ENCODE assay signal across 11 cellular contexts in genomic region chr4:184277010-184277409, GRCh38. TPM values are rescaled to one million over a fixed set of nuclear protein-coding genes. Genes with fewer than 3 reads are reported as not detected.
A peak's percentile ranks its signal among the peaks of the same experiment; 100 is the strongest.
DNase-seq lines count a peak whose midpoint lies in the region; ATAC-seq and TF ChIP-seq lines count a peak whose summit lies in the region.
"Not testable (repeated sequence)": the region's sequence is repeated elsewhere in the genome, so short reads cannot be mapped to it uniquely, and the experiment has no call there.
"Had no signal": no experiment of that assay in that cellular context is flagged by ENCODE, and none has a peak within 500 bp of the region (broad histone marks: within the 10 kb centered on the region; RNA-seq: fewer than 3 reads in every experiment).

No MANE protein-coding gene starts in this region.

- not testable (repeated sequence) for ATAC-seq in activated CD8-positive, alpha-beta T cell treated with anti-CD3 and anti-CD28 coated beads, Interleukin-2, amount 10 ng/mL, durations not matched to agents 7 days and 5 days; memory B cell (ENCODE audit: low read depth); stimulated activated memory B cell treated with anti-CD40 and anti-IgM and Interleukin-4, amounts not matched to agents 10 μg/mL and 1 μg/mL and 100 μg/mL, for 72 hours

- not testable (repeated sequence) for H3K4me3 Mint-ChIP-seq in activated CD8-positive, alpha-beta T cell treated with anti-CD3 and anti-CD28 coated beads, Interleukin-2, amount 10 ng/mL, durations not matched to agents 7 days and 5 days; activated T-helper 2 cell treated with anti-CD3 and anti-CD28 coated beads, Interferon-gamma antibody, Interleukin-2, Interleukin-4, amounts not matched to agents 10 μg/mL and 5 μg/mL and 100 μg/mL, durations not matched to agents 14 hours and 24 hours and 36 hours (ENCODE audit: low read depth); memory B cell; stimulated activated memory B cell treated with anti-CD40 and anti-IgM and Interleukin-4, amounts not matched to agents 10 μg/mL and 1 μg/mL and 100 μg/mL, for 72 hours

- H3K27ac ChIP-seq in HEK293 (ENCODE audit: extremely low read depth, low read depth, low read length); right atrium auricular region: not testable (repeated sequence)

- POLR2A ChIA-PET in HEK293 (lab: Yijun Ruan, JAX); activated CD8-positive, alpha-beta T cell treated with anti-CD3 and anti-CD28 coated beads, Interleukin-2, amount 10 ng/mL, durations not matched to agents 7 days and 5 days (lab: Charles Lee): not testable (repeated sequence)

- H3K27me3 ChIP-seq in right atrium auricular region = not testable (repeated sequence)

- H3K27me3 Mint-ChIP-seq in activated CD8-positive, alpha-beta T cell treated with anti-CD3 and anti-CD28 coated beads, Interleukin-2, amount 10 ng/mL, durations not matched to agents 7 days and 5 days (ENCODE audit: low read depth); activated T-helper 2 cell treated with anti-CD3 and anti-CD28 coated beads, Interferon-gamma antibody, Interleukin-2, Interleukin-4, amounts not matched to agents 10 μg/mL and 5 μg/mL and 100 μg/mL, durations not matched to agents 14 hours and 24 hours and 36 hours (ENCODE audit: low read depth); memory B cell; stimulated activated memory B cell treated with anti-CD40 and anti-IgM and Interleukin-4, amounts not matched to agents 10 μg/mL and 1 μg/mL and 100 μg/mL, for 72 hours: not testable (repeated sequence)

- not testable (repeated sequence) for H3K4me1 ChIP-seq in HEK293 (ENCODE audit: control insufficient read depth, insufficient read depth, low read length); right atrium auricular region

- CTCF ChIA-PET in HEK293 (lab: Yijun Ruan, JAX) = not testable (repeated sequence)
- CTCF ChIA-PET in activated CD8-positive, alpha-beta T cell treated with anti-CD3 and anti-CD28 coated beads, Interleukin-2, amount 10 ng/mL, durations not matched to agents 7 days and 5 days (lab: Charles Lee) = interaction anchor here (0.8 kb wide), 1 partner anchor 12 kb away, joined by 3 read pairs; no protein-coding TSS in a partner anchor

- H3K9me3 ChIP-seq in HEK293 (ENCODE audit: control insufficient read depth, insufficient read depth, low read depth, low read length); right atrium auricular region: not testable (repeated sequence)

- not testable (repeated sequence) for H3K4me3 ChIP-seq in HEK293 (ENCODE audit: low read depth, low read length); right atrium auricular region

- TF ChIP-seq CTCF in HEK293 (tag by site-specific recombination; IDR thresholded peaks at IDR 0.05); right atrium auricular region (IDR thresholded peaks at IDR 0.05): not testable (repeated sequence)

- not testable (repeated sequence) for H3K36me3 ChIP-seq in HEK293 (ENCODE audit: control insufficient read depth in 2 of 2, insufficient read depth in 1 of 2, low read length in 2 of 2); right atrium auricular region

- H3K9me3 Mint-ChIP-seq in activated CD8-positive, alpha-beta T cell treated with anti-CD3 and anti-CD28 coated beads, Interleukin-2, amount 10 ng/mL, durations not matched to agents 7 days and 5 days (ENCODE audit: insufficient read depth) = peaks cover 23% of the 10 kb centered on the region
- H3K9me3 Mint-ChIP-seq in activated T-helper 2 cell treated with anti-CD3 and anti-CD28 coated beads, Interferon-gamma antibody, Interleukin-2, Interleukin-4, amounts not matched to agents 10 μg/mL and 5 μg/mL and 100 μg/mL, durations not matched to agents 14 hours and 24 hours and 36 hours = peaks cover 20% of the 10 kb centered on the region
- not testable (repeated sequence) for H3K9me3 Mint-ChIP-seq in memory B cell
- H3K9me3 Mint-ChIP-seq in stimulated activated memory B cell treated with anti-CD40 and anti-IgM and Interleukin-4, amounts not matched to agents 10 μg/mL and 1 μg/mL and 100 μg/mL, for 72 hours = peaks cover 12% of the 10 kb centered on the region

- H3K27ac Mint-ChIP-seq in activated CD8-positive, alpha-beta T cell treated with anti-CD3 and anti-CD28 coated beads, Interleukin-2, amount 10 ng/mL, durations not matched to agents 7 days and 5 days; activated T-helper 2 cell treated with anti-CD3 and anti-CD28 coated beads, Interferon-gamma antibody, Interleukin-2, Interleukin-4, amounts not matched to agents 10 μg/mL and 5 μg/mL and 100 μg/mL, durations not matched to agents 14 hours and 24 hours and 36 hours: not testable (repeated sequence)
- H3K27ac Mint-ChIP-seq in memory B cell = peak overlapping the region; percentile 2
- H3K27ac Mint-ChIP-seq in stimulated activated memory B cell treated with anti-CD40 and anti-IgM and Interleukin-4, amounts not matched to agents 10 μg/mL and 1 μg/mL and 100 μg/mL, for 72 hours = peak overlapping the region; percentile 56

- peaks cover 14% of the 10 kb centered on the region for H3K36me3 Mint-ChIP-seq in activated CD8-positive, alpha-beta T cell treated with anti-CD3 and anti-CD28 coated beads, Interleukin-2, amount 10 ng/mL, durations not matched to agents 7 days and 5 days (ENCODE audit: low read depth)
- peaks cover 19% of the 10 kb centered on the region for H3K36me3 Mint-ChIP-seq in activated T-helper 2 cell treated with anti-CD3 and anti-CD28 coated beads, Interferon-gamma antibody, Interleukin-2, Interleukin-4, amounts not matched to agents 10 μg/mL and 5 μg/mL and 100 μg/mL, durations not matched to agents 14 hours and 24 hours and 36 hours (ENCODE audit: low read depth)
- not testable (repeated sequence) for H3K36me3 Mint-ChIP-seq in memory B cell
- H3K36me3 Mint-ChIP-seq in stimulated activated memory B cell treated with anti-CD40 and anti-IgM and Interleukin-4, amounts not matched to agents 10 μg/mL and 1 μg/mL and 100 μg/mL, for 72 hours = peaks cover 27% of the 10 kb centered on the region

- H3K4me1 Mint-ChIP-seq in activated CD8-positive, alpha-beta T cell treated with anti-CD3 and anti-CD28 coated beads, Interleukin-2, amount 10 ng/mL, durations not matched to agents 7 days and 5 days (ENCODE audit: low read depth) = peaks cover 25% of the 10 kb centered on the region
- peaks cover 59% of the 10 kb centered on the region for H3K4me1 Mint-ChIP-seq in activated T-helper 2 cell treated with anti-CD3 and anti-CD28 coated beads, Interferon-gamma antibody, Interleukin-2, Interleukin-4, amounts not matched to agents 10 μg/mL and 5 μg/mL and 100 μg/mL, durations not matched to agents 14 hours and 24 hours and 36 hours (ENCODE audit: low read depth)
- H3K4me1 Mint-ChIP-seq in memory B cell = peaks cover 25% of the 10 kb centered on the region
- peaks cover 66% of the 10 kb centered on the region for H3K4me1 Mint-ChIP-seq in stimulated activated memory B cell treated with anti-CD40 and anti-IgM and Interleukin-4, amounts not matched to agents 10 μg/mL and 1 μg/mL and 100 μg/mL, for 72 hours

- intact Hi-C loops in activated T-helper 2 cell treated with anti-CD3 and anti-CD28 coated beads, Interferon-gamma antibody, Interleukin-2, Interleukin-4, amounts not matched to agents 10 μg/mL and 5 μg/mL and 100 μg/mL, durations not matched to agents 14 hours and 24 hours and 36 hours (cut with micrococcal nuclease) = not testable (repeated sequence)

- peak; percentile 15 for DNase-seq in activated CD8-positive, alpha-beta T cell treated with anti-CD3 and anti-CD28 coated beads, Interleukin-2, amount 10 ng/mL, durations not matched to agents 7 days and 5 days
- peak; percentile 2 for DNase-seq in activated T-helper 2 cell treated with anti-CD3 and anti-CD28 coated beads, Interferon-gamma antibody, Interleukin-2, Interleukin-4, amounts not matched to agents 10 μg/mL and 5 μg/mL and 100 μg/mL, durations not matched to agents 14 hours and 24 hours and 36 hours (ENCODE audit: low spot score)
- peak; percentile 38 for DNase-seq in right atrium auricular region (ENCODE audit: low spot score)
- not testable (repeated sequence) for DNase-seq in memory B cell (ENCODE audit: low spot score in 2 of 2)
- peak; percentile 19 for DNase-seq in ureter (ENCODE audit: low spot score)

TF ChIP-seq in HEK293, 187 proteins besides CTCF, POLR2A, EP300 and RAD21:
- peak; percentile 85 for TF ChIP-seq ZNF585B (tag by site-specific recombination; IDR thresholded peaks at IDR 0.05)

RNA-seq across cellular contexts. Expression of gene ENPP6, which starts 59.3 kb away (rescaled TPM):
- total RNA-seq in activated CD8-positive, alpha-beta T cell treated with anti-CD3 and anti-CD28 coated beads, Interleukin-2, amount 10 ng/mL, durations not matched to agents 7 days and 5 days = under 1 TPM; 0.18 to 0.87 TPM
- 0.14 and 0.41 TPM in 2 replicates for total RNA-seq in activated T-helper 2 cell treated with anti-CD3 and anti-CD28 coated beads, Interferon-gamma antibody, Interleukin-2, Interleukin-4, amounts not matched to agents 10 μg/mL and 5 μg/mL and 100 μg/mL, durations not matched to agents 14 hours and 24 hours and 36 hours
- total RNA-seq in right atrium auricular region (not detected), ureter (3.9 TPM)
- total RNA-seq: A673; CD4-positive, alpha-beta memory T cell; CD4-positive, CD25-positive, alpha-beta regulatory T cell; G401 had no signal
